Comparison of ENCODE assay signal across 13 cellular contexts in genomic region chr2:217975626-217976025, GRCh38.
"Had no signal": no experiment of that assay in that cellular context is flagged by ENCODE, and none has a peak within 500 bp of the region (broad histone marks: within the 10 kb centered on the region; RNA-seq: fewer than 3 reads in every experiment).

No MANE protein-coding gene starts in this region.

- H3K27ac ChIP-seq: cardiac muscle cell, psoas muscle had no signal

- DNase-seq: activated CD4-positive, alpha-beta T cell treated with anti-CD3 and anti-CD28 coated beads for 1 hour; activated CD4-positive, alpha-beta T cell treated with anti-CD3 and anti-CD28 coated beads, Interleukin-2, amount 50 U/mL, for 4 hours; activated naive CD4-positive, alpha-beta T cell treated with anti-CD3 and anti-CD28 coated beads, Interleukin-2, amount 50 U/mL, for 16 hours; erythroblast; mesendoderm; nephron progenitor cell; occipital lobe; psoas muscle; stimulated activated CD4-positive, alpha-beta T cell treated with anti-CD3 and anti-CD28 coated beads, Interleukin-12 subunit alpha, Interleukin-12 subunit beta, amount 100 ng/mL, for 4 hours had no signal

- H3K36me3 ChIP-seq: cardiac muscle cell had no signal

- ATAC-seq: activated T-helper 17 cell treated with anti-CD3 and anti-CD28 coated beads, Interleukin-2, amount 50 U/mL, for 72 hours; psoas muscle; SK-N-SH treated with all-trans-retinoic acid at 6 μM for 48 hours; stimulated activated effector memory CD8-positive, alpha-beta T cell treated with anti-CD3 and anti-CD28 coated beads, Interleukin-12 subunit alpha, Interleukin-12 subunit beta, amount 100 ng/mL, for 72 hours had no signal

- H3K4me3 ChIP-seq: cardiac muscle cell, psoas muscle had no signal

- H3K9me3 ChIP-seq: psoas muscle had no signal
